23 cellular contexts compared by ENCODE assay signal in the genomic region with DNA sequence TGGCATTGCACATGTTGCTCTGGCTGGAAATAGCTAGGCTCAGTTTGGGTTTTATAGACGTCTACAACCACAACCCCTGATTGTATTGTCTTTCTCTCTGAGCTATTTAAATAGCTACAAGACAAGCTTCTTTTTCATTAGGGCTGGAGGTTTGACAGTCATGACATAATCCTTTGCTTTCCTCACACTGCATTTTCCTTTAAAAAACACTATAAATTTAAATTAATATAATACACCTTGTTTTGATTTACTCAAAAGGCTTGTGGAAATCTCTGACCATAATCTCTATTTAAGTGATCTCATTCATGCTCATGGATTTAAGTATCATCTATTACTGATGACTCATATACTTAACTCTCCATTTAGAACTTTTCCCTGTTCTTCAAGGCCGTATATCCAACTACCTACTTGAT. TPM values are rescaled to one million over a fixed set of nuclear protein-coding genes. Genes with fewer than 3 reads are reported as not detected.
DNase-seq lines count a peak whose midpoint lies in the region; ATAC-seq and TF ChIP-seq lines count a peak whose summit lies in the region.
"Had no signal": no experiment of that assay in that cellular context is flagged by ENCODE, and none has a peak within 500 bp of the region (broad histone marks: within the 10 kb centered on the region; RNA-seq: fewer than 3 reads in every experiment).

No MANE protein-coding gene starts in this region.

- no peak overlapping the region for H3K4me3 ChIP-seq in tibial artery
- H3K4me3 ChIP-seq: BLaER1 treated with 17β-estradiol and CSF1 and Interleukin-3, amounts not matched to agents 10 nM and 100 nM; cardiac muscle cell; GM23338; K562; smooth muscle cell; uterus had no signal

- H3K27ac ChIP-seq in epithelial cell of prostate = no peak overlapping the region
- no peak overlapping the region for H3K27ac ChIP-seq in tibial artery
- H3K27ac ChIP-seq: BLaER1 treated with 17β-estradiol and CSF1 and Interleukin-3, amounts not matched to agents 10 nM and 100 nM; cardiac muscle cell; HL-60; uterus had no signal

- H3K9me3 ChIP-seq in tibial artery = no peaks in the 10 kb centered on the region
- H3K9me3 ChIP-seq: uterus had no signal

- H3K27me3 ChIP-seq in tibial artery = no peaks in the 10 kb centered on the region
- H3K27me3 ChIP-seq: BLaER1 treated with 17β-estradiol and CSF1 and Interleukin-3, amounts not matched to agents 10 nM and 100 nM; cardiac muscle cell; uterus had no signal

- TF ChIP-seq CTCF in tibial artery (IDR thresholded peaks at IDR 0.05) = no peak

- no peaks in the 10 kb centered on the region for H3K36me3 ChIP-seq in tibial artery
- H3K36me3 ChIP-seq: BLaER1 treated with 17β-estradiol and CSF1 and Interleukin-3, amounts not matched to agents 10 nM and 100 nM; cardiac muscle cell; uterus had no signal

- peak; percentile 60 for DNase-seq in EH (ENCODE audit: low read depth)
- DNase-seq in M059J (ENCODE audit: low read depth) = peak; percentile 87
- peak; percentile 33 for DNase-seq in epithelial cell of prostate (ENCODE audit: low read depth, low spot score)
- DNase-seq in renal cortical epithelial cell (ENCODE audit: low read depth) = peak; percentile 82
- DNase-seq in Right ventricle myocardium inferior (ENCODE audit: missing footprints) = no peak
- DNase-seq in tibial artery = no peak
- DNase-seq: dermis blood vessel endothelial cell; hippocampal formation; NCI-H2171; NCI-H69; OCI-M1; stimulated activated CD4-positive, alpha-beta T cell treated with anti-CD3 and anti-CD28 coated beads, Interleukin-4, amount 100 ng/mL, for 4 hours; T-helper 9 cell; uterus had no signal

- ATAC-seq in Right ventricle myocardium inferior (no peak), HG02571 (IDR thresholded peaks at IDR 0.05; ENCODE audit: unreplicated experiment) (no peak)
- ATAC-seq: activated CD4-positive, CD25-positive, alpha-beta regulatory T cell treated with anti-CD3 and anti-CD28 coated beads, Interleukin-2, amount 50 U/mL, for 24 hours; GM23338; K562 had no signal

- no peaks in the 10 kb centered on the region for H3K4me1 ChIP-seq in tibial artery
- H3K4me1 ChIP-seq: BLaER1 treated with 17β-estradiol and CSF1 and Interleukin-3, amounts not matched to agents 10 nM and 100 nM had no signal

- intact Hi-C loops in Right ventricle myocardium inferior (cut with DNase I) = no loop called here
- intact Hi-C loops in tibial artery (cut with DNase I; ENCODE audit: low total_unique reads) = no loop called here

RNA-seq across cellular contexts. Expression of a gene that starts 50.4 kb away (rescaled TPM):
- 36.2 and 51.0 TPM in 2 replicates for total RNA-seq in M059J (2014; rRNA removed; shearing (Covaris generic))
- total RNA-seq in renal cortical epithelial cell (4.9 and 35.2 TPM in 2 replicates), Right ventricle myocardium inferior (1.3 TPM)
- total RNA-seq: cardiac muscle cell, SK-MEL-5 had no signal

Comparison
In these comparisons a context has a peak if more than half of its experiments do, and no peak if none do; other contexts are left out.
1. DNase-seq: peak in EH (single experiment), M059J (single experiment), epithelial cell of prostate (single experiment) and renal cortical epithelial cell (single experiment); none in Right ventricle myocardium inferior (single experiment) and tibial artery (0 of 2).